ENCODE assay signal across 1 cellular context in genomic region chr12:132804426-132804861, GRCh38.
TF ChIP-seq lines count a peak whose summit lies in the region.

No MANE protein-coding gene starts in this region.

TF ChIP-seq in SK-N-SH treated with all-trans-retinoic acid at 6 μM for 48 hours, 23 proteins besides CTCF, POLR2A, EP300 and RAD21:
- TF ChIP-seq ZC3H10 (CRISPR knock-in tag; IDR thresholded peaks at IDR 0.05) (no peak), ZNF8 (CRISPR knock-in tag; IDR thresholded peaks at IDR 0.05) (no peak), GLIS3 (CRISPR knock-in tag; IDR thresholded peaks at IDR 0.05) (no peak), TCF4 (CRISPR knock-in tag; IDR thresholded peaks at IDR 0.05; ENCODE audit: borderline replicate concordance) (no peak)
- TF ChIP-seq, protein P1, sequence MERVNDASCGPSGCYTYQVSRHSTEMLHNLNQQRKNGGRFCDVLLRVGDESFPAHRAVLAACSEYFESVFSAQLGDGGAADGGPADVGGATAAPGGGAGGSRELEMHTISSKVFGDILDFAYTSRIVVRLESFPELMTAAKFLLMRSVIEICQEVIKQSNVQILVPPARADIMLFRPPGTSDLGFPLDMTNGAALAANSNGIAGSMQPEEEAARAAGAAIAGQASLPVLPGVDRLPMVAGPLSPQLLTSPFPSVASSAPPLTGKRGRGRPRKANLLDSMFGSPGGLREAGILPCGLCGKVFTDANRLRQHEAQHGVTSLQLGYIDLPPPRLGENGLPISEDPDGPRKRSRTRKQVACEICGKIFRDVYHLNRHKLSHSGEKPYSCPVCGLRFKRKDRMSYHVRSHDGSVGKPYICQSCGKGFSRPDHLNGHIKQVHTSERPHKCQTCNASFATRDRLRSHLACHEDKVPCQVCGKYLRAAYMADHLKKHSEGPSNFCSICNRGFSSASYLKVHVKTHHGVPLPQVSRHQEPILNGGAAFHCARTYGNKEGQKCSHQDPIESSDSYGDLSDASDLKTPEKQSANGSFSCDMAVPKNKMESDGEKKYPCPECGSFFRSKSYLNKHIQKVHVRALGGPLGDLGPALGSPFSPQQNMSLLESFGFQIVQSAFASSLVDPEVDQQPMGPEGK (CRISPR knock-in tag; IDR thresholded peaks at IDR 0.05; ENCODE audit: borderline replicate concordance) = no peak
- TF ChIP-seq, protein P2, sequence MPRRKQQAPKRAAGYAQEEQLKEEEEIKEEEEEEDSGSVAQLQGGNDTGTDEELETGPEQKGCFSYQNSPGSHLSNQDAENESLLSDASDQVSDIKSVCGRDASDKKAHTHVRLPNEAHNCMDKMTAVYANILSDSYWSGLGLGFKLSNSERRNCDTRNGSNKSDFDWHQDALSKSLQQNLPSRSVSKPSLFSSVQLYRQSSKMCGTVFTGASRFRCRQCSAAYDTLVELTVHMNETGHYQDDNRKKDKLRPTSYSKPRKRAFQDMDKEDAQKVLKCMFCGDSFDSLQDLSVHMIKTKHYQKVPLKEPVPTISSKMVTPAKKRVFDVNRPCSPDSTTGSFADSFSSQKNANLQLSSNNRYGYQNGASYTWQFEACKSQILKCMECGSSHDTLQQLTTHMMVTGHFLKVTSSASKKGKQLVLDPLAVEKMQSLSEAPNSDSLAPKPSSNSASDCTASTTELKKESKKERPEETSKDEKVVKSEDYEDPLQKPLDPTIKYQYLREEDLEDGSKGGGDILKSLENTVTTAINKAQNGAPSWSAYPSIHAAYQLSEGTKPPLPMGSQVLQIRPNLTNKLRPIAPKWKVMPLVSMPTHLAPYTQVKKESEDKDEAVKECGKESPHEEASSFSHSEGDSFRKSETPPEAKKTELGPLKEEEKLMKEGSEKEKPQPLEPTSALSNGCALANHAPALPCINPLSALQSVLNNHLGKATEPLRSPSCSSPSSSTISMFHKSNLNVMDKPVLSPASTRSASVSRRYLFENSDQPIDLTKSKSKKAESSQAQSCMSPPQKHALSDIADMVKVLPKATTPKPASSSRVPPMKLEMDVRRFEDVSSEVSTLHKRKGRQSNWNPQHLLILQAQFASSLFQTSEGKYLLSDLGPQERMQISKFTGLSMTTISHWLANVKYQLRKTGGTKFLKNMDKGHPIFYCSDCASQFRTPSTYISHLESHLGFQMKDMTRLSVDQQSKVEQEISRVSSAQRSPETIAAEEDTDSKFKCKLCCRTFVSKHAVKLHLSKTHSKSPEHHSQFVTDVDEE (CRISPR knock-in tag; IDR thresholded peaks at IDR 0.05) = no peak
